Comparison of ENCODE assay signal across 1 cellular context in the genomic region with DNA sequence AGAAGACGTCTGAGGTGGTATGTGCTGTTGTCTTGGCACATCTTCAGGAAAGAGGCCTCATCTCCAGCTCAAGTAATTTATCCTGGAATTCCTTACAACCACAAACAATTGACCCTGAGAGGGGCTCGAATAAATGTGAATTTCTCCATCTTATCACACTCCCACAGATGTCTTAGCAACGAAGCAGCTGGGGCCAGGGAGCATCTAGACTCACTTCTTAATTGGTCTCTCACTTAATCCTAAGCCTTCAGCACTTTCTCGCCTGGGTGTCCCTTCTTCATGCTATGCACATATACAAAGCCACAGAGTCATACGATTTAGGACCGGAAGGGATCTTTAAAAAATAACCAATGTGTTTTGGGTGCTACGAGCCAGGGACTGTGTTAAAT.
A peak's percentile ranks its signal among the peaks of the same experiment; 100 is the strongest.
TF ChIP-seq lines count a peak whose summit lies in the region.

No MANE protein-coding gene starts in this region.

TF ChIP-seq in K562, 482 proteins besides CTCF, POLR2A, EP300 and RAD21 (continued from another document):
- TF ChIP-seq, protein P1, sequence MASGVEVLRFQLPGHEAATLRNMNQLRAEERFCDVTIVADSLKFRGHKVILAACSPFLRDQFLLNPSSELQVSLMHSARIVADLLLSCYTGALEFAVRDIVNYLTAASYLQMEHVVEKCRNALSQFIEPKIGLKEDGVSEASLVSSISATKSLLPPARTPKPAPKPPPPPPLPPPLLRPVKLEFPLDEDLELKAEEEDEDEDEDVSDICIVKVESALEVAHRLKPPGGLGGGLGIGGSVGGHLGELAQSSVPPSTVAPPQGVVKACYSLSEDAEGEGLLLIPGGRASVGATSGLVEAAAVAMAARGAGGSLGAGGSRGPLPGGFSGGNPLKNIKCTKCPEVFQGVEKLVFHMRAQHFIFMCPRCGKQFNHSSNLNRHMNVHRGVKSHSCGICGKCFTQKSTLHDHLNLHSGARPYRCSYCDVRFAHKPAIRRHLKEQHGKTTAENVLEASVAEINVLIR (CRISPR knock-in tag; IDR thresholded peaks at IDR 0.05): no peak
- TF ChIP-seq RCOR1 (IDR thresholded peaks at IDR 0.05; ENCODE audit: borderline replicate concordance in 1 of 2, low read depth in 2 of 2, low read length in 2 of 2) (no peak), MBD1 (CRISPR knock-in tag; IDR thresholded peaks at IDR 0.05) (no peak), MYNN (IDR thresholded peaks at IDR 0.05) (no peak), MYNN (CRISPR knock-in tag; IDR thresholded peaks at IDR 0.05) (no peak), ZC3H11A (IDR thresholded peaks at IDR 0.05; ENCODE audit: low read depth, low read length) (no peak), PHB (CRISPR knock-in tag; IDR thresholded peaks at IDR 0.05) (no peak), ZKSCAN1 (IDR thresholded peaks at IDR 0.05; ENCODE audit: low read depth, low read length) (no peak), SAFB2 (IDR thresholded peaks at IDR 0.05; ENCODE audit: borderline replicate concordance, low read depth, low read length, severe bottlenecking) (no peak), GABPA (tag; conservative IDR thresholded peaks at IDR 0.05; ENCODE audit: low read depth) (no peak), ZBTB2 (IDR thresholded peaks at IDR 0.05) (no peak), MYC (IDR thresholded peaks at IDR 0.05; ENCODE audit: low read depth, low read length) (no peak), MYC (CRISPR knock-in tag; IDR thresholded peaks at IDR 0.05; ENCODE audit: borderline replicate concordance, low read depth) (no peak), GABPB2 (CRISPR knock-in tag; conservative IDR thresholded peaks at IDR 0.05) (no peak), KDM1A (IDR thresholded peaks at IDR 0.05) (peak; percentile 21 to 46; a peak in 1 of 4 replicates), HEY1 (CRISPR knock-in tag; IDR thresholded peaks at IDR 0.05; ENCODE audit: borderline replicate concordance) (no peak), TEAD4 (IDR thresholded peaks at IDR 0.05; ENCODE audit: low read length) (peak; percentile 73), TEAD4 (CRISPR knock-in tag; IDR thresholded peaks at IDR 0.05; ENCODE audit: borderline replicate concordance) (no peak), DEAF1 (CRISPR knock-in tag; IDR thresholded peaks at IDR 0.05) (no peak), LEF1 (IDR thresholded peaks at IDR 0.05) (no peak), SIRT6 (IDR thresholded peaks at IDR 0.05; ENCODE audit: low read depth, low read length) (no peak)
- TF ChIP-seq, protein P2, sequence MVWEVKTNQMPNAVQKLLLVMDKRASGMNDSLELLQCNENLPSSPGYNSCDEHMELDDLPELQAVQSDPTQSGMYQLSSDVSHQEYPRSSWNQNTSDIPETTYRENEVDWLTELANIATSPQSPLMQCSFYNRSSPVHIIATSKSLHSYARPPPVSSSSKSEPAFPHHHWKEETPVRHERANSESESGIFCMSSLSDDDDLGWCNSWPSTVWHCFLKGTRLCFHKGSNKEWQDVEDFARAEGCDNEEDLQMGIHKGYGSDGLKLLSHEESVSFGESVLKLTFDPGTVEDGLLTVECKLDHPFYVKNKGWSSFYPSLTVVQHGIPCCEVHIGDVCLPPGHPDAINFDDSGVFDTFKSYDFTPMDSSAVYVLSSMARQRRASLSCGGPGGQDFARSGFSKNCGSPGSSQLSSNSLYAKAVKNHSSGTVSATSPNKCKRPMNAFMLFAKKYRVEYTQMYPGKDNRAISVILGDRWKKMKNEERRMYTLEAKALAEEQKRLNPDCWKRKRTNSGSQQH (CRISPR knock-in tag; IDR thresholded peaks at IDR 0.05): no peak
- TF ChIP-seq, protein P3, sequence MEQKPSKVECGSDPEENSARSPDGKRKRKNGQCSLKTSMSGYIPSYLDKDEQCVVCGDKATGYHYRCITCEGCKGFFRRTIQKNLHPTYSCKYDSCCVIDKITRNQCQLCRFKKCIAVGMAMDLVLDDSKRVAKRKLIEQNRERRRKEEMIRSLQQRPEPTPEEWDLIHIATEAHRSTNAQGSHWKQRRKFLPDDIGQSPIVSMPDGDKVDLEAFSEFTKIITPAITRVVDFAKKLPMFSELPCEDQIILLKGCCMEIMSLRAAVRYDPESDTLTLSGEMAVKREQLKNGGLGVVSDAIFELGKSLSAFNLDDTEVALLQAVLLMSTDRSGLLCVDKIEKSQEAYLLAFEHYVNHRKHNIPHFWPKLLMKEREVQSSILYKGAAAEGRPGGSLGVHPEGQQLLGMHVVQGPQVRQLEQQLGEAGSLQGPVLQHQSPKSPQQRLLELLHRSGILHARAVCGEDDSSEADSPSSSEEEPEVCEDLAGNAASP (IDR thresholded peaks at IDR 0.05): no peak
